26 cellular contexts compared by ENCODE assay signal in genomic region chr22:41922336-41922735, GRCh38. TPM values are rescaled to one million over a fixed set of nuclear protein-coding genes. Genes with fewer than 3 reads are reported as not detected.
"Had no signal": no experiment of that assay in that cellular context is flagged by ENCODE, and none has a peak within 500 bp of the region (broad histone marks: within the 10 kb centered on the region; RNA-seq: fewer than 3 reads in every experiment).

No MANE protein-coding gene starts in this region.

- H3K36me3 ChIP-seq: breast epithelium, gastrocnemius medialis, heart left ventricle, prostate gland, right atrium auricular region had no signal

- H3K36me3 Mint-ChIP-seq: activated naive CD4-positive, alpha-beta T cell treated with anti-CD3 and anti-CD28 coated beads, Interleukin-2, amount 50 U/mL, for 24 hours; mesothelial cell of epicardium had no signal

- DNase-seq: activated CD4-positive, alpha-beta T cell treated with anti-CD3 and anti-CD28 coated beads, Interleukin-2, amount 10 ng/mL, durations not matched to agents 7 days and 5 days; activated CD4-positive, CD25-positive, alpha-beta regulatory T cell; activated CD8-positive, alpha-beta memory T cell treated with anti-CD3 and anti-CD28 coated beads, Interleukin-2, amount 50 U/mL, for 4 hours; activated gamma-delta T cell; activated T-cell treated with anti-CD3 and anti-CD28 coated beads, Interleukin-2, amount 50 U/mL, for 72 hours; effector CD8-positive, alpha-beta T cell; gastrocnemius medialis; heart left ventricle; kidney; nephron progenitor cell; stimulated activated naive CD8-positive, alpha-beta T cell treated with anti-CD3 and anti-CD28 coated beads, Interleukin-15, amount 100 ng/mL, for 72 hours; T-helper 1 cell; T-helper 9 cell; trophoblast cell had no signal

- H3K4me3 Mint-ChIP-seq: activated CD4-positive, alpha-beta T cell treated with anti-CD3 and anti-CD28 coated beads, Interleukin-2, amount 10 ng/mL, durations not matched to agents 7 days and 5 days; activated naive CD4-positive, alpha-beta T cell treated with anti-CD3 and anti-CD28 coated beads, Interleukin-2, amount 50 U/mL, for 24 hours; activated T-cell treated with anti-CD3 and anti-CD28 coated beads, Interleukin-2, amount 50 U/mL, for 72 hours; mesothelial cell of epicardium; nephron progenitor cell; stimulated activated naive CD8-positive, alpha-beta T cell treated with anti-CD3 and anti-CD28 coated beads, Interleukin-15, amount 100 ng/mL, for 72 hours had no signal

- H3K9me3 Mint-ChIP-seq: activated CD4-positive, alpha-beta T cell treated with anti-CD3 and anti-CD28 coated beads, Interleukin-2, amount 10 ng/mL, durations not matched to agents 7 days and 5 days; activated naive CD4-positive, alpha-beta T cell treated with anti-CD3 and anti-CD28 coated beads, Interleukin-2, amount 50 U/mL, for 24 hours; activated T-cell treated with anti-CD3 and anti-CD28 coated beads, Interleukin-2, amount 50 U/mL, for 72 hours; mesothelial cell of epicardium; nephron progenitor cell; stimulated activated naive CD8-positive, alpha-beta T cell treated with anti-CD3 and anti-CD28 coated beads, Interleukin-15, amount 100 ng/mL, for 72 hours had no signal

- ATAC-seq: activated T-cell treated with anti-CD3 and anti-CD28 coated beads, Interleukin-2, amount 50 U/mL, for 72 hours; esophagus mucosa; gastrocnemius medialis; heart left ventricle; left lobe of liver; stimulated activated naive CD8-positive, alpha-beta T cell treated with anti-CD3 and anti-CD28 coated beads, Interleukin-15, amount 100 ng/mL, for 72 hours had no signal

- H3K27ac Mint-ChIP-seq: activated CD4-positive, alpha-beta T cell treated with anti-CD3 and anti-CD28 coated beads, Interleukin-2, amount 10 ng/mL, durations not matched to agents 7 days and 5 days; activated naive CD4-positive, alpha-beta T cell treated with anti-CD3 and anti-CD28 coated beads, Interleukin-2, amount 50 U/mL, for 24 hours; activated T-cell treated with anti-CD3 and anti-CD28 coated beads, Interleukin-2, amount 50 U/mL, for 72 hours; mesothelial cell of epicardium; nephron progenitor cell had no signal

- H3K27me3 Mint-ChIP-seq: activated naive CD4-positive, alpha-beta T cell treated with anti-CD3 and anti-CD28 coated beads, Interleukin-2, amount 50 U/mL, for 24 hours had no signal

- H3K9me3 ChIP-seq: breast epithelium, gastrocnemius medialis, heart left ventricle, prostate gland, right atrium auricular region had no signal

- H3K4me3 ChIP-seq: breast epithelium, gastrocnemius medialis, heart left ventricle, lung, prostate gland, right atrium auricular region had no signal

- H3K27ac ChIP-seq: breast epithelium, gastrocnemius medialis, heart left ventricle, prostate gland, right atrium auricular region had no signal

RNA-seq across cellular contexts. Expression of gene TNFRSF13C, which starts 4.3 kb away (rescaled TPM):
- total RNA-seq: astrocyte, gastrocnemius medialis had no signal

RNA-seq across cellular contexts. Expression of gene SHISA8, which starts 7.5 kb away (rescaled TPM):
- total RNA-seq: activated CD4-positive, alpha-beta T cell treated with anti-CD3 and anti-CD28 coated beads, Interleukin-2, amount 10 ng/mL, durations not matched to agents 7 days and 5 days; astrocyte; breast epithelium; gastrocnemius medialis; left lobe of liver; mesothelial cell of epicardium; omental fat pad; prostate gland; temporal lobe had no signal
- polyA plus RNA-seq: adipose tissue had no signal

RNA-seq across cellular contexts. Expression of gene CENPM, which starts 24.6 kb away (rescaled TPM):
- total RNA-seq: left lobe of liver, right atrium auricular region had no signal

RNA-seq across cellular contexts. Expression of gene SEPTIN3, which starts 46.9 kb away (rescaled TPM):
- total RNA-seq: left lobe of liver had no signal
